ENCODE assay signal across 15 cellular contexts in genomic region chr5:66494437-66494836, GRCh38.
A peak's percentile ranks its signal among the peaks of the same experiment; 100 is the strongest.
DNase-seq lines count a peak whose midpoint lies in the region; ATAC-seq and TF ChIP-seq lines count a peak whose summit lies in the region.
"Had no signal": no experiment of that assay in that cellular context is flagged by ENCODE, and none has a peak within 500 bp of the region (broad histone marks: within the 10 kb centered on the region; RNA-seq: fewer than 3 reads in every experiment).

No MANE protein-coding gene starts in this region.

- no peak for TF ChIP-seq EP300 in SK-N-SH (IDR thresholded peaks at IDR 0.05; ENCODE audit: borderline replicate concordance in 1 of 2, low read depth in 1 of 2, low read length in 1 of 2)

- no peaks in the 10 kb centered on the region for H3F3A ChIP-seq in SK-N-SH (replicated peaks; ENCODE audit: insufficient read depth)

- no peaks in the 10 kb centered on the region for H3K9me2 ChIP-seq in SK-N-SH

- H4K8ac ChIP-seq in mesendoderm (ENCODE audit: low read depth, low read length): no peak overlapping the region

- H3K27me3 ChIP-seq in SK-N-SH (ENCODE audit: insufficient read depth) (no peaks in the 10 kb centered on the region), Panc1 (ENCODE audit: control insufficient read depth, insufficient read depth, low read length) (no peaks in the 10 kb centered on the region), mesendoderm (ENCODE audit: insufficient read depth, low read length, poor library complexity) (no peaks in the 10 kb centered on the region), spleen (replicated peaks in 1 of 7) (no peaks in the 10 kb centered on the region)
- H3K27me3 ChIP-seq: pancreas, upper lobe of right lung had no signal

- no peak overlapping the region for H2BK5ac ChIP-seq in mesendoderm (ENCODE audit: low read length)

- no peak overlapping the region for H2BK15ac ChIP-seq in mesendoderm (replicated peaks; ENCODE audit: low read depth)

- no peak overlapping the region for H4K5ac ChIP-seq in mesendoderm (ENCODE audit: low read length)

- 42% methylated on average over 5 of the region's 5 CpGs for WGBS in SK-N-SH (ENCODE audit: low lambda C conversion rate)
- WGBS in mesendoderm (ENCODE audit: extremely low coverage, insufficient coverage, low lambda C conversion rate): no CpG with 5 or more reads among the region's 5 CpGs
- WGBS in spleen, 5 donors: 69 to 75% (median 69%) methylated on average over 5 of the region's 5 CpGs

- no peaks in the 10 kb centered on the region for H3K79me2 ChIP-seq in SK-N-SH (ENCODE audit: insufficient read depth)
- no peaks in the 10 kb centered on the region for H3K79me2 ChIP-seq in mesendoderm (ENCODE audit: control insufficient read depth, insufficient read depth, low read length)

- no peak overlapping the region for H3K56ac ChIP-seq in mesendoderm (ENCODE audit: low read length)

- TF ChIP-seq RAD21 in SK-N-SH (IDR thresholded peaks at IDR 0.05; ENCODE audit: low read length): no peak

- POLR2A ChIA-PET in SK-N-SH (lab: Yijun Ruan, JAX) (no interaction called here), Panc1 (lab: Charles Lee) (no interaction called here)

- no peak overlapping the region for H2AK5ac ChIP-seq in mesendoderm (ENCODE audit: low read length)

- no peak overlapping the region for H3K4ac ChIP-seq in mesendoderm (ENCODE audit: low read depth, low read length)

- intact Hi-C loops in Panc1 (cut with micrococcal nuclease; ENCODE audit: unreplicated experiment) (no loop called here), posterior vena cava (cut with DNase I) (no loop called here), spleen (cut with DNase I; ENCODE audit: low total_unique reads) (no loop called here)

- H3K9me3 ChIP-seq in SK-N-SH: no peaks in the 10 kb centered on the region
- no peaks in the 10 kb centered on the region for H3K9me3 ChIP-seq in Panc1 (ENCODE audit: control insufficient read depth, insufficient read depth, low read depth, low read length)
- peaks cover 0 to 16% (median 8%) of the 10 kb centered on the region in 8 donors for H3K9me3 ChIP-seq in spleen
- H3K9me3 ChIP-seq: pancreas, upper lobe of right lung had no signal

- H3K9ac ChIP-seq in SK-N-SH (no peak overlapping the region), mesendoderm (ENCODE audit: low read length) (no peak overlapping the region)

- TF ChIP-seq POLR2A in spleen (IDR thresholded peaks at IDR 0.05): no peak

- in situ Hi-C loops in GM13977 (cut with MboI; ENCODE audit: low pct_unique_long_range_greater_than_20kb, low sequenced_read_pairs, unreplicated experiment) (no loop called here), Panc1 (cut with HindIII; ENCODE audit: low pct_unique_long_range_greater_than_20kb, low sequenced_read_pairs) (no loop called here)

- no peak overlapping the region for H3K23ac ChIP-seq in mesendoderm (ENCODE audit: low read length)

- no peak overlapping the region for H2AFZ ChIP-seq in SK-N-SH (ENCODE audit: low read depth)

- H3K36me3 ChIP-seq in SK-N-SH (replicated peaks in 1 of 2; ENCODE audit: control insufficient read depth in 1 of 2, insufficient read depth in 2 of 2, low read length in 1 of 2) (no peaks in the 10 kb centered on the region), Panc1 (ENCODE audit: control insufficient read depth, insufficient read depth, low read length) (no peaks in the 10 kb centered on the region), mesendoderm (ENCODE audit: control insufficient read depth, insufficient read depth, low read length) (no peaks in the 10 kb centered on the region), spleen (no peaks in the 10 kb centered on the region)
- H3K36me3 ChIP-seq: pancreas, upper lobe of right lung had no signal

- DNase-seq in SK-N-SH (no peak), GM13977 (ENCODE audit: low spot score) (peak; percentile 16), Panc1 (ENCODE audit: low read depth, low spot score) (no peak), mesendoderm (peak; percentile 66), anterior cingulate cortex (lab: John Stamatoyannopoulos, UW) (no peak), posterior vena cava (ENCODE audit: low spot score) (no peak), spleen (no peak)
- DNase-seq: ACHN; activated CD4-positive, alpha-beta T cell treated with anti-CD3 and anti-CD28 coated beads, Interleukin-2, amount 10 ng/mL, durations not matched to agents 24 days and 14 days; hippocampal formation; NCI-H2081; pancreas; T-cell; upper lobe of right lung had no signal

- H3K4me1 ChIP-seq in SK-N-SH (ENCODE audit: control insufficient read depth in 1 of 2, insufficient read depth in 2 of 2, low read depth in 1 of 2, low read length in 1 of 2) (no peaks in the 10 kb centered on the region), Panc1 (ENCODE audit: control insufficient read depth, insufficient read depth, low read length) (no peaks in the 10 kb centered on the region), mesendoderm (ENCODE audit: control insufficient read depth, low read depth, low read length) (no peaks in the 10 kb centered on the region), spleen (no peaks in the 10 kb centered on the region)
- H3K4me1 ChIP-seq: pancreas, upper lobe of right lung had no signal

- CTCF ChIA-PET in SK-N-SH (lab: Yijun Ruan, JAX) (interaction anchor here (1.3 kb wide), 1 partner anchor 188 kb away, joined by 8 read pairs; no protein-coding TSS in a partner anchor), Panc1 (lab: Charles Lee) (no interaction called here)

- H3K79me1 ChIP-seq in mesendoderm (ENCODE audit: low read length): no peaks in the 10 kb centered on the region

- H3K27ac ChIP-seq in SK-N-SH (ENCODE audit: low read depth in 2 of 2, low read length in 1 of 2) (no peak overlapping the region), Panc1 (ENCODE audit: low read length) (no peak overlapping the region), mesendoderm (ENCODE audit: low read depth, low read length) (no peak overlapping the region), spleen (no peak overlapping the region)
- H3K27ac ChIP-seq: pancreas, upper lobe of right lung had no signal

- H3K4me3 ChIP-seq in SK-N-SH (ENCODE audit: low read depth in 2 of 2, low read length in 1 of 2) (no peak overlapping the region), Panc1 (ENCODE audit: low read depth in 2 of 2, low read length in 2 of 2) (no peak overlapping the region), mesendoderm (ENCODE audit: low read length) (no peak overlapping the region), spleen (no peak overlapping the region)
- H3K4me3 ChIP-seq: pancreas, upper lobe of right lung had no signal

- peak; percentile 24; the same call in 1 of the 2 replicates for TF ChIP-seq CTCF in SK-N-SH (IDR thresholded peaks at IDR 0.05)
- peak; percentile 51 for TF ChIP-seq CTCF in GM13977 (IDR thresholded peaks at IDR 0.05; ENCODE audit: extremely low read depth, insufficient read depth, missing control alignments)
- peak; percentile 11; the same call in 1 of the 2 replicates for TF ChIP-seq CTCF in Panc1 (IDR thresholded peaks at IDR 0.05)
- TF ChIP-seq CTCF in spleen (IDR thresholded peaks at IDR 0.05 in 8 of 11, conservative IDR thresholded peaks at IDR 0.05 in 3 of 11): peak in 1 of 11 experiments; percentile 9

- H2BK120ac ChIP-seq in mesendoderm (ENCODE audit: low read depth, low read length): no peak overlapping the region

- no TSS peak for BruUV-seq in Panc1 (replicated peaks; lab: Mats Ljungman, UMichigan)

- no peak overlapping the region for H3K18ac ChIP-seq in mesendoderm (ENCODE audit: low read length)

- no peaks in the 10 kb centered on the region for H4K20me1 ChIP-seq in SK-N-SH (ENCODE audit: insufficient read depth)

- no peak for ATAC-seq in SK-N-SH treated with all-trans-retinoic acid at 6 μM for 48 hours
- no peak for ATAC-seq in Panc1
- ATAC-seq: pancreas, T-cell, upper lobe of right lung had no signal

- H3K4me2 ChIP-seq in SK-N-SH (no peak overlapping the region), mesendoderm (ENCODE audit: low read length) (no peak overlapping the region)

TF ChIP-seq in SK-N-SH, 30 proteins besides CTCF, POLR2A, EP300 and RAD21:
- TF ChIP-seq YY1 (IDR thresholded peaks at IDR 0.05; ENCODE audit: low read depth) (no peak), MEF2A (IDR thresholded peaks at IDR 0.05; ENCODE audit: borderline replicate concordance, low read depth) (no peak), CHD2 (IDR thresholded peaks at IDR 0.05; ENCODE audit: low read length, partially characterized antibody) (no peak)

TF ChIP-seq in SK-N-SH treated with all-trans-retinoic acid at 6 μM for 48 hours, 23 proteins besides CTCF, POLR2A, EP300 and RAD21 (continues in another document):
- TF ChIP-seq BACH2 (CRISPR knock-in tag; IDR thresholded peaks at IDR 0.05; ENCODE audit: borderline replicate concordance): no peak
- no peak for TF ChIP-seq ZC3H10 (CRISPR knock-in tag; IDR thresholded peaks at IDR 0.05)
- TF ChIP-seq RARB (CRISPR knock-in tag; IDR thresholded peaks at IDR 0.05): no peak
- TF ChIP-seq ESRRG (CRISPR knock-in tag; IDR thresholded peaks at IDR 0.05): no peak
- TF ChIP-seq ZFP30 (CRISPR knock-in tag; IDR thresholded peaks at IDR 0.05): no peak
- no peak for TF ChIP-seq POU6F1 (CRISPR knock-in tag; IDR thresholded peaks at IDR 0.05; ENCODE audit: borderline replicate concordance, low read depth)
- TF ChIP-seq PPARA (CRISPR knock-in tag; IDR thresholded peaks at IDR 0.05; ENCODE audit: borderline replicate concordance): no peak
- no peak for TF ChIP-seq ZFP3 (CRISPR knock-in tag; IDR thresholded peaks at IDR 0.05)
- no peak for TF ChIP-seq ARNTL (CRISPR knock-in tag; IDR thresholded peaks at IDR 0.05; ENCODE audit: borderline replicate concordance, low read depth)
- no peak for TF ChIP-seq TCF4 (CRISPR knock-in tag; IDR thresholded peaks at IDR 0.05; ENCODE audit: borderline replicate concordance)
- no peak for TF ChIP-seq GLIS3 (CRISPR knock-in tag; IDR thresholded peaks at IDR 0.05)
- TF ChIP-seq TOX (CRISPR knock-in tag; IDR thresholded peaks at IDR 0.05; ENCODE audit: borderline replicate concordance): no peak
- TF ChIP-seq OSR1 (CRISPR knock-in tag; IDR thresholded peaks at IDR 0.05): no peak
- no peak for TF ChIP-seq CSDC2 (CRISPR knock-in tag; IDR thresholded peaks at IDR 0.05)

Comparison
In these comparisons a context has a peak if more than half of its experiments do, and no peak if none do; other contexts are left out.
1. DNase-seq: peak in GM13977 (single experiment) and mesendoderm (single experiment); none in SK-N-SH (single experiment), Panc1 (single experiment), anterior cingulate cortex (0 of 58), posterior vena cava (single experiment) and spleen (single experiment).